ENCODE assay signal across 8 cellular contexts in genomic region chr6:155186052-155186658, GRCh38.
DNase-seq lines count a peak whose midpoint lies in the region; ATAC-seq and TF ChIP-seq lines count a peak whose summit lies in the region.

No MANE protein-coding gene starts in this region.

- peaks cover 48 to 62% (median 59%) of the 10 kb centered on the region in 3 donors for H3K4me1 Mint-ChIP-seq in IgD-negative memory B cell
- peaks cover 63% of the 10 kb centered on the region for H3K4me1 Mint-ChIP-seq in osteocyte (ENCODE audit: unreplicated experiment)

- H3K27ac Mint-ChIP-seq in IgD-negative memory B cell (peak overlapping the region; percentile 43 to 91 (median 87)), osteocyte (ENCODE audit: unreplicated experiment) (peak overlapping the region; percentile 65)

- H3K9me3 Mint-ChIP-seq in IgD-negative memory B cell (no peaks in the 10 kb centered on the region), osteocyte (ENCODE audit: unreplicated experiment) (no peaks in the 10 kb centered on the region)

- H3K4me3 Mint-ChIP-seq in IgD-negative memory B cell (peak overlapping the region; percentile 63 to 90 (median 73)), osteocyte (ENCODE audit: unreplicated experiment) (no peak overlapping the region)

- peak; percentile 33 for DNase-seq in Daoy (ENCODE audit: low read depth)
- DNase-seq in activated naive CD4-positive, alpha-beta T cell treated with anti-CD3 and anti-CD28 coated beads, Interleukin-2, amount 50 U/mL, for 16 hours = peak; percentile 71
- no peak for DNase-seq in osteocyte (ENCODE audit: extremely low spot score, unreplicated experiment)
- DNase-seq in GM20000 (ENCODE audit: low spot score) = no peak
- DNase-seq in superior temporal gyrus (ENCODE audit: extremely low spot score) = no peak
- no peak for DNase-seq in NCI-H1694 treated with DMSO at 0.1 percent for 48 hours (lab: John Stamatoyannopoulos, UW)

- no peak for ATAC-seq in GM18502 (IDR thresholded peaks at IDR 0.05; ENCODE audit: poor library complexity, unreplicated experiment)

- H3K27me3 Mint-ChIP-seq in IgD-negative memory B cell (no peaks in the 10 kb centered on the region), osteocyte (ENCODE audit: unreplicated experiment) (no peaks in the 10 kb centered on the region)

- H3K36me3 Mint-ChIP-seq in IgD-negative memory B cell = peaks cover 2% of the 10 kb centered on the region
- no peaks in the 10 kb centered on the region for H3K36me3 Mint-ChIP-seq in osteocyte (ENCODE audit: unreplicated experiment)

- no peak for TF ChIP-seq CTCF in osteocyte (IDR thresholded peaks at IDR 0.05)
- no peak for TF ChIP-seq CTCF in GM20000 (IDR thresholded peaks at IDR 0.05; ENCODE audit: extremely low read depth, missing control alignments)

Comparison
In these comparisons a context has a peak if more than half of its experiments do, and no peak if none do; other contexts are left out.
1. DNase-seq: peak in Daoy (single experiment) and activated naive CD4-positive, alpha-beta T cell treated with anti-CD3 and anti-CD28 coated beads, Interleukin-2, amount 50 U/mL, for 16 hours (single experiment); none in osteocyte (single experiment), GM20000 (single experiment), superior temporal gyrus (single experiment) and NCI-H1694 treated with DMSO at 0.1 percent for 48 hours (single experiment).